10 cellular contexts compared by ENCODE assay signal in genomic region chr6:135323202-135323668, GRCh38.
DNase-seq lines count a peak whose midpoint lies in the region; ATAC-seq, FAIRE-seq and TF ChIP-seq lines count a peak whose summit lies in the region.
"Had no signal": no experiment of that assay in that cellular context is flagged by ENCODE, and none has a peak within 500 bp of the region (broad histone marks: within the 10 kb centered on the region; RNA-seq: fewer than 3 reads in every experiment).

No MANE protein-coding gene starts in this region.

- no peak overlapping the region for H2AK5ac ChIP-seq in mesenchymal stem cell (ENCODE audit: low read length, severe bottlenecking)

- no peaks in the 10 kb centered on the region for H3K4me1 ChIP-seq in mesenchymal stem cell (ENCODE audit: control insufficient read depth, insufficient read depth, low read depth, low read length)

- no peaks in the 10 kb centered on the region for H3K9me3 ChIP-seq in mesenchymal stem cell (ENCODE audit: control insufficient read depth, low read length)
- no peaks in the 10 kb centered on the region for H3K9me3 ChIP-seq in MG63

- no peak overlapping the region for H2AFZ ChIP-seq in mesenchymal stem cell (ENCODE audit: low read depth, low read length)

- H2BK12ac ChIP-seq in mesenchymal stem cell (ENCODE audit: low read length in 2 of 2): no peak overlapping the region

- no peak overlapping the region for H3K4ac ChIP-seq in mesenchymal stem cell (ENCODE audit: low read depth in 1 of 2, low read length in 2 of 2)

- ATAC-seq in GM21576 (IDR thresholded peaks at IDR 0.05; ENCODE audit: unreplicated experiment): peak; percentile 95
- peak; percentile 95 for ATAC-seq in HG03565 (IDR thresholded peaks at IDR 0.05; ENCODE audit: unreplicated experiment)

- TF ChIP-seq POLR2A in GM12891 (IDR thresholded peaks at IDR 0.05; ENCODE audit: low read depth, low read length): no peak; the same call in 1 of the 2 replicates

- H4K8ac ChIP-seq in mesenchymal stem cell (ENCODE audit: low read length): no peak overlapping the region

- no peak overlapping the region for H3K23ac ChIP-seq in mesenchymal stem cell (ENCODE audit: low read length in 2 of 2)

- H2BK5ac ChIP-seq in mesenchymal stem cell (ENCODE audit: low read depth, low read length, poor library complexity, severe bottlenecking): no peak overlapping the region

- H2BK120ac ChIP-seq in mesenchymal stem cell (ENCODE audit: low read depth, low read length): no peak overlapping the region

- H3K9ac ChIP-seq in mesenchymal stem cell (ENCODE audit: low read length): no peak overlapping the region

- H3K27me3 ChIP-seq in mesenchymal stem cell (ENCODE audit: control insufficient read depth in 1 of 2, insufficient read depth in 1 of 2, low read length in 2 of 2) (no peaks in the 10 kb centered on the region), MG63 (no peaks in the 10 kb centered on the region)

- no peak overlapping the region for H3K27ac Mint-ChIP-seq in activated naive CD4-positive, alpha-beta T cell treated with anti-CD3 and anti-CD28 coated beads, Interleukin-2, amount 10 ng/mL, durations not matched to agents 7 days and 5 days
- H3K27ac Mint-ChIP-seq: T-cell had no signal

- H3K4me3 ChIP-seq in mesenchymal stem cell (ENCODE audit: insufficient read depth in 1 of 2, low read depth in 1 of 2, low read length in 2 of 2): no peak overlapping the region
- no peak overlapping the region for H3K4me3 ChIP-seq in MG63

- no peak overlapping the region for H3K4me3 Mint-ChIP-seq in activated naive CD4-positive, alpha-beta T cell treated with anti-CD3 and anti-CD28 coated beads, Interleukin-2, amount 10 ng/mL, durations not matched to agents 7 days and 5 days
- H3K4me3 Mint-ChIP-seq: T-cell had no signal

- peaks cover 11% of the 10 kb centered on the region for H3K4me1 Mint-ChIP-seq in activated naive CD4-positive, alpha-beta T cell treated with anti-CD3 and anti-CD28 coated beads, Interleukin-2, amount 10 ng/mL, durations not matched to agents 7 days and 5 days

- peak; percentile 41 for DNase-seq in GM12891 (ENCODE audit: insufficient read length, low spot score)
- DNase-seq in astrocyte of the hippocampus (ENCODE audit: low read depth, low spot score): peak; percentile 5
- no peak for DNase-seq in stimulated activated naive CD4-positive, alpha-beta T cell (lab: John Stamatoyannopoulos, UW)
- DNase-seq in mesenchymal stem cell: no peak
- DNase-seq in activated naive CD4-positive, alpha-beta T cell treated with anti-CD3 and anti-CD28 coated beads, Interleukin-2, amount 10 ng/mL, durations not matched to agents 7 days and 5 days: no peak
- DNase-seq in MG63: no peak

- FAIRE-seq in GM12891 (lab: Jason Lieb, UNC): peak; percentile 95
- FAIRE-seq: G401.6 had no signal

- no peaks in the 10 kb centered on the region for H3K79me1 ChIP-seq in mesenchymal stem cell (replicated peaks; ENCODE audit: low read length, poor library complexity, severe bottlenecking)

- peaks cover 2% of the 10 kb centered on the region for H3K36me3 Mint-ChIP-seq in activated naive CD4-positive, alpha-beta T cell treated with anti-CD3 and anti-CD28 coated beads, Interleukin-2, amount 10 ng/mL, durations not matched to agents 7 days and 5 days

- H3K36me3 ChIP-seq in mesenchymal stem cell (ENCODE audit: control insufficient read depth in 1 of 2, insufficient read depth in 2 of 2, low read depth in 1 of 2, low read length in 2 of 2): peaks cover 0 to 30% of the 10 kb centered on the region in 2 experiments
- no peaks in the 10 kb centered on the region; the same call in none of the 2 replicates for H3K36me3 ChIP-seq in MG63

- no peaks in the 10 kb centered on the region for H3K9me3 Mint-ChIP-seq in activated naive CD4-positive, alpha-beta T cell treated with anti-CD3 and anti-CD28 coated beads, Interleukin-2, amount 10 ng/mL, durations not matched to agents 7 days and 5 days
- H3K9me3 Mint-ChIP-seq: T-cell had no signal

- H3K14ac ChIP-seq in mesenchymal stem cell (ENCODE audit: low read length in 2 of 2): no peak overlapping the region

- CTCF ChIA-PET in activated naive CD4-positive, alpha-beta T cell treated with anti-CD3 and anti-CD28 coated beads, Interleukin-2, amount 10 ng/mL, durations not matched to agents 7 days and 5 days (lab: Charles Lee): no interaction called here

- H4K91ac ChIP-seq in mesenchymal stem cell (ENCODE audit: low read length): no peak overlapping the region

- no peaks in the 10 kb centered on the region for H3K27me3 Mint-ChIP-seq in activated naive CD4-positive, alpha-beta T cell treated with anti-CD3 and anti-CD28 coated beads, Interleukin-2, amount 10 ng/mL, durations not matched to agents 7 days and 5 days
- H3K27me3 Mint-ChIP-seq: T-cell had no signal

- H3K27ac ChIP-seq in mesenchymal stem cell (ENCODE audit: low read length, poor library complexity, severe bottlenecking): no peak overlapping the region

- 57% methylated on average over 5 of the region's 6 CpGs for WGBS in mesenchymal stem cell

- no peak overlapping the region for H3K18ac ChIP-seq in mesenchymal stem cell (ENCODE audit: low read depth in 1 of 2, low read length in 2 of 2)

- H2BK15ac ChIP-seq in mesenchymal stem cell (ENCODE audit: low read depth, poor library complexity, severe bottlenecking): no peak overlapping the region

- no peak overlapping the region for H3K4me2 ChIP-seq in mesenchymal stem cell (ENCODE audit: low read length, poor library complexity, severe bottlenecking)

TF ChIP-seq in GM12891, 5 proteins besides CTCF, POLR2A, EP300 and RAD21:
- TF ChIP-seq POU2F2 (IDR thresholded peaks at IDR 0.05; ENCODE audit: low read depth, low read length): 0 out of 2 replicates have a peak, but pooled peaks have one; percentile 71
- TF ChIP-seq SPI1 (IDR thresholded peaks at IDR 0.05; ENCODE audit: low read depth, low read length): peak; percentile 100
- no peak for TF ChIP-seq PAX5 (IDR thresholded peaks at IDR 0.05; ENCODE audit: insufficient read depth, low read length, severe bottlenecking)

Comparison
In these comparisons a context has a peak if more than half of its experiments do, and no peak if none do; other contexts are left out.
1. DNase-seq: peak in GM12891 (single experiment) and astrocyte of the hippocampus (single experiment); none in stimulated activated naive CD4-positive, alpha-beta T cell (0 of 6), mesenchymal stem cell (single experiment), activated naive CD4-positive, alpha-beta T cell treated with anti-CD3 and anti-CD28 coated beads, Interleukin-2, amount 10 ng/mL, durations not matched to agents 7 days and 5 days (single experiment) and MG63 (single experiment).